In the genomic region with DNA sequence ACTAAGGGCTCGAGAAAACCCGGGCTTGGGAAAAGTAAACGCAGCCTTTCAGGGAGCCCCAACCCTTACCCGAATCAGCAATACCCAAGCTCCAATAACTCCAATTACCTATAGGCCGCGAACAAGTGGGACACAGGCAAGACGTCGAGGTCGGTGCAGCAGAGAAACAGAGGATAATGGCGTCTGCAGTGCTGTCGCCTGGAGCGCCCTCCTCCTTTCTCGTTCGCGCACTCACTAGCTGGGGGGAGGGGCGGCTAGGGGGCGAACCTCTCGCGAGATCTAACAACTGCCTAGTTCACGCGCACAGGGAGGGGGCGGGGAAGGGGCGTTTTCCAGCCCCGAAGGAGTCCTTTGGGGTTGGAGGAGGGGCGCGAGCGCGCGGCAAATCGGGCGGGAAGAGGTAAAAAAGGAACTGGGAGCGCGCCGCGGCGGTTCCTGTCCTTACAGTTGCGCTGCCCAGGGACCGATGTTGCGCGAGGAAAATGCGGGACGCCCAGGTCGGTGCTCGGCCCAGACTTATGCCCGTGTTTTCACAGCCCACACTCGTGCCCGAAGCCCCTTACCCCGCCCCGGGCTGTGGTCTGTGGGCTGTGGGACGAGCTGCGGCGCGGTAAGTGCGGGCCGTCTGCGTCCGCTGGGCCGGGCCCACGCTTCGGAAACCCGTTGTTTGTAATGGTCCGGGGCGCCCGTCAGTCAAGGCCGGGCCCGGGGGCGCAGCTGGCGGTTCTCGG, we compare ENCODE assay signal across 8 cellular contexts.
DNase-seq lines count a peak whose midpoint lies in the region; ATAC-seq lines count a peak whose summit lies in the region.

Gene RMI1, plus strand, starts transcription at position 411 of the 731 bp plus-strand sequence. CDS start 20,182 bp downstream, outside the sequence.

- H3K27ac ChIP-seq in effector memory CD4-positive, alpha-beta T cell (ENCODE audit: insufficient read depth, low read length, poor library complexity, severe bottlenecking): peak within 1 kb of the TSS; percentile 100

- H3K9me3 ChIP-seq in effector memory CD4-positive, alpha-beta T cell (ENCODE audit: control insufficient read depth, low read length): no peaks in the 10 kb centered on the region

- peak within 1 kb of the TSS; percentile 99 for H3K4me3 ChIP-seq in effector memory CD4-positive, alpha-beta T cell (ENCODE audit: insufficient read depth, low read depth, low read length, poor library complexity, severe bottlenecking)

- H3K4me1 ChIP-seq in effector memory CD4-positive, alpha-beta T cell (ENCODE audit: control insufficient read depth, insufficient read depth, low read length, poor library complexity, severe bottlenecking): peaks cover 22% of the 10 kb centered on the region

- no peaks in the 10 kb centered on the region for H3K27me3 ChIP-seq in effector memory CD4-positive, alpha-beta T cell (replicated peaks; ENCODE audit: control insufficient read depth, insufficient read depth, low read length, poor library complexity, severe bottlenecking)

- peaks cover 23% of the 10 kb centered on the region for H3K36me3 ChIP-seq in effector memory CD4-positive, alpha-beta T cell (ENCODE audit: control insufficient read depth, insufficient read depth, low read length)

- DNase-seq in CMK (ENCODE audit: low read depth) (peak; percentile 82), HS-27A (ENCODE audit: low read depth) (peak; percentile 93), NK-92 (lab: John Stamatoyannopoulos, UW; ENCODE audit: unreplicated experiment) (peak; percentile 87), medulla oblongata (ENCODE audit: extremely low spot score) (peak; percentile 99)
- peak; percentile 99 for DNase-seq in activated CD8-positive, alpha-beta memory T cell treated with anti-CD3 and anti-CD28 coated beads for 24 hours
- peak; percentile 98 to 100 (median 99) for DNase-seq in effector memory CD4-positive, alpha-beta T cell
- peak; percentile 99 for DNase-seq in stimulated activated CD8-positive, alpha-beta memory T cell treated with anti-CD3 and anti-CD28 coated beads, Interleukin-12 subunit alpha, Interleukin-12 subunit beta, amount 100 ng/mL, for 1 hour (ENCODE audit: low read depth)

- peak; percentile 60 for ATAC-seq in GM19467 (IDR thresholded peaks at IDR 0.05; ENCODE audit: unreplicated experiment)

Comparison
In these comparisons a context has a peak if more than half of its experiments do, and no peak if none do; other contexts are left out.
1. Peak in every context shown above with its lines: DNase-seq, ATAC-seq, H3K4me3 ChIP-seq and H3K27ac ChIP-seq.